ENCODE assay signal across 2 cellular contexts in genomic region chr1:9182784-9183257, GRCh38.
TF ChIP-seq lines count a peak whose summit lies in the region.

No MANE protein-coding gene starts in this region.

TF ChIP-seq in A549, 52 proteins besides CTCF, POLR2A, EP300 and RAD21:
- TF ChIP-seq SREBF2 (IDR thresholded peaks at IDR 0.05), result no peak
- no peak for TF ChIP-seq JUNB (IDR thresholded peaks at IDR 0.05)
- no peak for TF ChIP-seq CHD4 (IDR thresholded peaks at IDR 0.05; ENCODE audit: borderline replicate concordance)
- no peak for TF ChIP-seq ZFP36 (IDR thresholded peaks at IDR 0.05; ENCODE audit: borderline replicate concordance, partially characterized antibody)
- no peak for TF ChIP-seq KDM5A (IDR thresholded peaks at IDR 0.05)
- no peak for TF ChIP-seq POLR2AphosphoS2 (conservative IDR thresholded peaks at IDR 0.05; ENCODE audit: low read length)
- no peak for TF ChIP-seq NPAS2 (CRISPR knock-in tag; IDR thresholded peaks at IDR 0.05; ENCODE audit: borderline replicate concordance)
- TF ChIP-seq KDM1A (IDR thresholded peaks at IDR 0.05; ENCODE audit: low read depth), result no peak
- no peak for TF ChIP-seq SMC3 (IDR thresholded peaks at IDR 0.05)
- TF ChIP-seq FOSL2 (IDR thresholded peaks at IDR 0.05), result no peak
- no peak for TF ChIP-seq FOSL2 (CRISPR knock-in tag; IDR thresholded peaks at IDR 0.05)
- no peak for TF ChIP-seq ZNF302 (CRISPR knock-in tag; IDR thresholded peaks at IDR 0.05)
- TF ChIP-seq BHLHE40 (IDR thresholded peaks at IDR 0.05; ENCODE audit: low read depth, low read length), result no peak
- no peak for TF ChIP-seq HDAC2 (IDR thresholded peaks at IDR 0.05)
- no peak for TF ChIP-seq PBX3 (IDR thresholded peaks at IDR 0.05)
- TF ChIP-seq ATOH8 (CRISPR knock-in tag; IDR thresholded peaks at IDR 0.05; ENCODE audit: low read depth), result no peak
- no peak for TF ChIP-seq ZSCAN20 (CRISPR knock-in tag; IDR thresholded peaks at IDR 0.05)
- TF ChIP-seq EHF (CRISPR knock-in tag; IDR thresholded peaks at IDR 0.05), result no peak
- TF ChIP-seq HOXB5 (CRISPR knock-in tag; IDR thresholded peaks at IDR 0.05), result no peak
- no peak for TF ChIP-seq NR3C1 (IDR thresholded peaks at IDR 0.05)
- TF ChIP-seq MAZ (IDR thresholded peaks at IDR 0.05; ENCODE audit: borderline replicate concordance, low read depth, low read length), result no peak

TF ChIP-seq in GM23338, 12 proteins besides CTCF, POLR2A, EP300 and RAD21:
- TF ChIP-seq EZH2phosphoT487 (IDR thresholded peaks at IDR 0.05; ENCODE audit: unreplicated experiment), result no peak
- TF ChIP-seq JUNB (IDR thresholded peaks at IDR 0.05; ENCODE audit: unreplicated experiment), result no peak
- TF ChIP-seq STAT1 (IDR thresholded peaks at IDR 0.05; ENCODE audit: unreplicated experiment), result no peak
- no peak for TF ChIP-seq CREB1 (CRISPR knock-in tag; IDR thresholded peaks at IDR 0.05; ENCODE audit: low read depth)
- no peak for TF ChIP-seq REST (IDR thresholded peaks at IDR 0.05; ENCODE audit: unreplicated experiment)
- no peak for TF ChIP-seq ETS1 (IDR thresholded peaks at IDR 0.05)
- TF ChIP-seq POLR2AphosphoS5 (IDR thresholded peaks at IDR 0.05; ENCODE audit: low read depth), result no peak
- no peak for TF ChIP-seq ZNF462 (CRISPR knock-in tag; IDR thresholded peaks at IDR 0.05)
- TF ChIP-seq EZH2 (IDR thresholded peaks at IDR 0.05; ENCODE audit: low read depth, unreplicated experiment), result no peak
- TF ChIP-seq ZNF331 (CRISPR knock-in tag; IDR thresholded peaks at IDR 0.05; ENCODE audit: low read depth), result no peak
- TF ChIP-seq NANOG (IDR thresholded peaks at IDR 0.05; ENCODE audit: borderline replicate concordance), result no peak
- TF ChIP-seq ZNF114 (CRISPR knock-in tag; IDR thresholded peaks at IDR 0.05), result no peak
